11 cellular contexts compared by ENCODE assay signal in genomic region chr2:88451647-88452150, GRCh38. TPM values are rescaled to one million over a fixed set of nuclear protein-coding genes. Genes with fewer than 3 reads are reported as not detected.
A peak's percentile ranks its signal among the peaks of the same experiment; 100 is the strongest.
DNase-seq lines count a peak whose midpoint lies in the region; ATAC-seq, FAIRE-seq and TF ChIP-seq lines count a peak whose summit lies in the region.
"Had no signal": no experiment of that assay in that cellular context is flagged by ENCODE, and none has a peak within 500 bp of the region (broad histone marks: within the 10 kb centered on the region; RNA-seq: fewer than 3 reads in every experiment).

No MANE protein-coding gene starts in this region.

- H4K20me1 ChIP-seq in SK-N-SH (ENCODE audit: insufficient read depth), result no peaks in the 10 kb centered on the region

- no peak overlapping the region for H2AFZ ChIP-seq in SK-N-SH (ENCODE audit: low read depth)

- no peak for DNase-seq in SK-N-SH
- no peak for DNase-seq in RWPE2 (ENCODE audit: low spot score)
- DNase-seq in endodermal cell, result peak; percentile 83
- DNase-seq in stimulated activated CD8-positive, alpha-beta memory T cell treated with anti-CD3 and anti-CD28 coated beads, Interleukin-4, amount 100 ng/mL, for 48 hours, result peak; percentile 36
- no peak for DNase-seq in frontal cortex (ENCODE audit: low spot score in 2 of 2)
- DNase-seq: effector CD4-positive, alpha-beta T cell had no signal

- H3K27me3 ChIP-seq in SK-N-SH (ENCODE audit: insufficient read depth), result peaks cover 41% of the 10 kb centered on the region; the same call in 1 of the 2 replicates
- peaks cover 68% of the 10 kb centered on the region for H3K27me3 ChIP-seq in RWPE2 (ENCODE audit: insufficient read depth, poor library complexity, severe bottlenecking)
- peaks cover 57% of the 10 kb centered on the region for H3K27me3 ChIP-seq in endodermal cell (ENCODE audit: control insufficient read depth, insufficient read depth, low read length, poor library complexity, severe bottlenecking)

- TF ChIP-seq RAD21 in SK-N-SH (IDR thresholded peaks at IDR 0.05; ENCODE audit: low read length), result no peak

- peak overlapping the region; percentile 66 for H3K4me3 Mint-ChIP-seq in endodermal cell

- no peaks in the 10 kb centered on the region for H3K9me3 Mint-ChIP-seq in endodermal cell

- WGBS in SK-N-SH (ENCODE audit: low lambda C conversion rate), result 32% methylated on average over 21 of the region's 39 CpGs
- 0 to 1% methylated on average over 15 to 39 of the region's 39 CpGs for WGBS in endodermal cell (ENCODE audit: insufficient coverage in 1 of 2, insufficient read length in 1 of 2), 2 experiments

- no peaks in the 10 kb centered on the region for H3K36me3 ChIP-seq in SK-N-SH (replicated peaks in 1 of 2; ENCODE audit: control insufficient read depth in 1 of 2, insufficient read depth in 2 of 2, low read length in 1 of 2)
- no peaks in the 10 kb centered on the region for H3K36me3 ChIP-seq in RWPE2 (ENCODE audit: low read depth)
- no peaks in the 10 kb centered on the region for H3K36me3 ChIP-seq in endodermal cell (ENCODE audit: control insufficient read depth, insufficient read depth, low read length)

- FAIRE-seq in frontal cortex (lab: Jason Lieb, UNC), result no peak

- CTCF ChIA-PET in SK-N-SH (lab: Yijun Ruan, JAX), result interaction anchor here (0.7 to 2.4 kb wide), 3 partner anchors 16 to 260 kb away, joined by 3 to 22 read pairs (median 9); no protein-coding TSS in a partner anchor

- H3K9me3 ChIP-seq in SK-N-SH (no peaks in the 10 kb centered on the region), RWPE2 (ENCODE audit: severe bottlenecking) (no peaks in the 10 kb centered on the region), endodermal cell (ENCODE audit: control insufficient read depth, low read length) (no peaks in the 10 kb centered on the region)

- H3K27ac ChIP-seq in SK-N-SH (ENCODE audit: low read depth in 2 of 2, low read length in 1 of 2), result no peak overlapping the region
- no peak overlapping the region for H3K27ac ChIP-seq in RWPE2 (ENCODE audit: poor library complexity, severe bottlenecking)
- no peak overlapping the region for H3K27ac ChIP-seq in endodermal cell (ENCODE audit: low read depth, low read length)

- peaks cover 66% of the 10 kb centered on the region for H3K27me3 Mint-ChIP-seq in endodermal cell (ENCODE audit: insufficient read depth)

- no peaks in the 10 kb centered on the region for H3F3A ChIP-seq in SK-N-SH (replicated peaks; ENCODE audit: insufficient read depth)

- no peak for TF ChIP-seq EP300 in SK-N-SH (IDR thresholded peaks at IDR 0.05; ENCODE audit: borderline replicate concordance in 1 of 2, low read depth in 1 of 2, low read length in 1 of 2)

- no peak overlapping the region for H3K27ac Mint-ChIP-seq in endodermal cell

- POLR2A ChIA-PET in SK-N-SH (lab: Yijun Ruan, JAX), result no interaction called here

- no peaks in the 10 kb centered on the region for H3K36me3 Mint-ChIP-seq in endodermal cell (ENCODE audit: low read depth)

- H3K4me1 ChIP-seq in SK-N-SH (ENCODE audit: control insufficient read depth in 1 of 2, insufficient read depth in 2 of 2, low read depth in 1 of 2, low read length in 1 of 2) (peaks cover 0 to 2% of the 10 kb centered on the region in 2 experiments; a peak in 1 of 4 replicates), RWPE2 (ENCODE audit: insufficient read depth, poor library complexity, severe bottlenecking) (no peaks in the 10 kb centered on the region), endodermal cell (ENCODE audit: control insufficient read depth, insufficient read depth, low read length) (peaks cover 3% of the 10 kb centered on the region)

- H3K9ac ChIP-seq in SK-N-SH (no peak overlapping the region), endodermal cell (ENCODE audit: extremely low read depth, low read length, poor library complexity, severe bottlenecking) (no peak overlapping the region)

- H3K4me3 ChIP-seq in SK-N-SH (ENCODE audit: low read depth in 2 of 2, low read length in 1 of 2), result peak overlapping the region in 1 of 2 experiments; percentile 46; a peak in 1 of 4 replicates
- H3K4me3 ChIP-seq in RWPE2 (ENCODE audit: severe bottlenecking), result no peak overlapping the region
- H3K4me3 ChIP-seq in endodermal cell (ENCODE audit: low read length), result peak overlapping the region; percentile 66

- H3K79me2 ChIP-seq in SK-N-SH (ENCODE audit: insufficient read depth), result no peaks in the 10 kb centered on the region

- ATAC-seq in SK-N-SH treated with all-trans-retinoic acid at 6 μM for 48 hours (no peak; the same call in 2 of the 3 replicates), RWPE2 (ENCODE audit: low read depth) (0 out of 3 replicates have a peak, but pooled peaks have one; percentile 18), GM18511 (IDR thresholded peaks at IDR 0.05; ENCODE audit: unreplicated experiment) (no peak), HG02852 (IDR thresholded peaks at IDR 0.05; ENCODE audit: unreplicated experiment) (no peak)
- ATAC-seq: Right ventricle myocardium inferior had no signal

- H3K9me2 ChIP-seq in SK-N-SH, result no peaks in the 10 kb centered on the region

- peaks cover 10% of the 10 kb centered on the region for H3K4me1 Mint-ChIP-seq in endodermal cell

- no peak for TF ChIP-seq CTCF in SK-N-SH (IDR thresholded peaks at IDR 0.05)
- no peak for TF ChIP-seq CTCF in RWPE2 (IDR thresholded peaks at IDR 0.05; ENCODE audit: poor library complexity, severe bottlenecking)
- TF ChIP-seq CTCF in endodermal cell (conservative IDR thresholded peaks at IDR 0.05), result no peak

- H3K4me2 ChIP-seq in SK-N-SH, result no peak overlapping the region

TF ChIP-seq in SK-N-SH, 30 proteins besides CTCF, POLR2A, EP300 and RAD21:
- no peak for TF ChIP-seq RCOR1 (IDR thresholded peaks at IDR 0.05; ENCODE audit: low read length)
- peak; percentile 50; the same call in 1 of the 2 replicates for TF ChIP-seq EZH2phosphoT487 (IDR thresholded peaks at IDR 0.05; ENCODE audit: borderline replicate concordance, low read depth)

TF ChIP-seq in SK-N-SH treated with all-trans-retinoic acid at 6 μM for 48 hours, 23 proteins besides CTCF, POLR2A, EP300 and RAD21:
- no peak for TF ChIP-seq ZNF8 (CRISPR knock-in tag; IDR thresholded peaks at IDR 0.05)

RNA-seq across cellular contexts. Expression of gene FOXI3, which starts 0.8 kb away (rescaled TPM):
- polyA plus RNA-seq in SK-N-SH (2012; rRNA removed), result 0.02 TPM in 1 of 2 replicates, not detected in the other
- polyA plus RNA-seq in SK-N-SH (2012; cell fraction: cytosol; rRNA removed), result 0.03 TPM in 1 of 2 replicates, not detected in the other
- polyA plus RNA-seq in SK-N-SH (2012; cell fraction: nucleus; rRNA removed), result not detected in 2 replicates
- total RNA-seq in endodermal cell (1 to 10 TPM in 1 of 2 donors, under 1 TPM in 1; 0.93 to 2.8 TPM), frontal cortex (0.41 TPM)
- 3.0 TPM for polyA plus RNA-seq in endodermal cell (2013, experiment 1 of 2)
- 2.1 TPM for polyA plus RNA-seq in endodermal cell (2013, experiment 2 of 2)
- total RNA-seq: Right ventricle myocardium inferior had no signal
- polyA plus RNA-seq: BJ had no signal

Comparison
In these comparisons a context has a peak if more than half of its experiments do, and no peak if none do; other contexts are left out.
1. DNase-seq: peak in endodermal cell (single experiment) and stimulated activated CD8-positive, alpha-beta memory T cell treated with anti-CD3 and anti-CD28 coated beads, Interleukin-4, amount 100 ng/mL, for 48 hours (single experiment); none in SK-N-SH (single experiment), RWPE2 (single experiment) and frontal cortex (0 of 2).